Comparison of ENCODE assay signal across 27 cellular contexts in the genomic region with DNA sequence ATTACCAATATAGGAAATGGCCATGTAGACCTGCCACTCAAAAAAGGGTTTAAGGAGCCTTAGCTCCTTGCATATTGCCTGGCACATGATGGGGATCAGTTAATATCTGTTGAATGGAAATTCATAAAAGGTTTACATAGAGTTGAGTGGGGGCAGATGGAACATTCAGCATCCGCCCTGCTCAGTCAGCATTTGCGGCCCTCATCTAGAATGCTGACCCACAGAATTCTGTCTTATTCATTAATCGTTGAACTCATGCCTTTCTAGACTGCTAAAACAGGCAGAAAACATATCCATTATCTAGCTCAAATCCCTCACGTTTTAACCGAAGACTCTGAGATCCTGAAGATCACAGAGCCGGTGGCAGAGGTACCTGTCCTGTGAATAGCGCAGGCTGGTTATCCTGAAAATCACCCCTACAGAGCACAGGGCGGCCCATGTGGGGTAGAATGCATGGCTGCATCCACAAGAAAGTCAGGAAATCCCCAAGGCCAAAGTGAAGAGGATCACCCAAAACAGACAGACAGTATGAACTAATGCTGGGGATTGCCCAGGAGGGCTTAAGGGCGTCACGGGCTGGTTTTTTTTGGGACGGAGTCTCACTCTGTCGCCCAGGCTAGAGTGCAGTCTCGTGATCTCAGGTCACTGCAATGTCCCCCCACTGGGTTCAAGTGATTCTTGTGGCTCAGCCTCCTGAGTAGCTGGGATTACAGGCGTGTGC.
"Had no signal": no experiment of that assay in that cellular context is flagged by ENCODE, and none has a peak within 500 bp of the region (broad histone marks: within the 10 kb centered on the region; RNA-seq: fewer than 3 reads in every experiment).

No MANE protein-coding gene starts in this region.

- H3K27ac ChIP-seq: esophagus squamous epithelium, heart right ventricle, lower lobe of right lung, neutrophil, pancreas, prostate gland, right atrium auricular region, skin epidermis, stomach, thyroid gland had no signal

- H3K4me1 ChIP-seq: esophagus squamous epithelium, lower lobe of right lung, pancreas, prostate gland, thyroid gland had no signal

- H3K27me3 ChIP-seq: esophagus squamous epithelium, heart right ventricle, pancreas, right atrium auricular region, stomach, thyroid gland had no signal

- H3K4me3 ChIP-seq: esophagus squamous epithelium, heart right ventricle, lower lobe of right lung, pancreas, prostate gland, right atrium auricular region, skin epidermis, stomach, thyroid gland had no signal

- H3K36me3 ChIP-seq: esophagus squamous epithelium, heart right ventricle, lower lobe of right lung, neutrophil, pancreas, prostate gland, right atrium auricular region, stomach, thyroid gland had no signal

- ATAC-seq: effector memory CD8-positive, alpha-beta T cell; heart right ventricle; left ventricle myocardium superior; lower lobe of right lung; natural killer cell had no signal

- H3K9me3 ChIP-seq: esophagus squamous epithelium, heart right ventricle, lower lobe of right lung, neutrophil, pancreas, prostate gland, right atrium auricular region, stomach, thyroid gland had no signal

- DNase-seq: cerebellar nuclear complex; cortex of kidney; effector memory CD8-positive, alpha-beta T cell; erythroblast; esophagus squamous epithelium; foreskin melanocyte; glutamatergic neuron; heart right ventricle; hippocampal formation; islet precursor cell; kidney glomerular epithelial cell; left ventricle myocardium superior; lower lobe of right lung; natural killer cell; pancreas; stimulated activated CD4-positive, alpha-beta T cell treated with anti-CD3 and anti-CD28 coated beads, Interleukin-15, amount 100 ng/mL, for 24 hours; stimulated activated CD4-positive, alpha-beta T cell treated with anti-CD3 and anti-CD28 coated beads, Interleukin-4, amount 100 ng/mL, for 1 hour; stimulated activated CD8-positive, alpha-beta memory T cell treated with anti-CD3 and anti-CD28 coated beads, Interleukin-4, amount 100 ng/mL, for 48 hours; stimulated activated naive CD4-positive, alpha-beta T cell; stomach; thyroid gland; trophoblast cell had no signal

- FAIRE-seq: endometrium, pancreas had no signal
